ENCODE assay signal across 14 cellular contexts in the genomic region with DNA sequence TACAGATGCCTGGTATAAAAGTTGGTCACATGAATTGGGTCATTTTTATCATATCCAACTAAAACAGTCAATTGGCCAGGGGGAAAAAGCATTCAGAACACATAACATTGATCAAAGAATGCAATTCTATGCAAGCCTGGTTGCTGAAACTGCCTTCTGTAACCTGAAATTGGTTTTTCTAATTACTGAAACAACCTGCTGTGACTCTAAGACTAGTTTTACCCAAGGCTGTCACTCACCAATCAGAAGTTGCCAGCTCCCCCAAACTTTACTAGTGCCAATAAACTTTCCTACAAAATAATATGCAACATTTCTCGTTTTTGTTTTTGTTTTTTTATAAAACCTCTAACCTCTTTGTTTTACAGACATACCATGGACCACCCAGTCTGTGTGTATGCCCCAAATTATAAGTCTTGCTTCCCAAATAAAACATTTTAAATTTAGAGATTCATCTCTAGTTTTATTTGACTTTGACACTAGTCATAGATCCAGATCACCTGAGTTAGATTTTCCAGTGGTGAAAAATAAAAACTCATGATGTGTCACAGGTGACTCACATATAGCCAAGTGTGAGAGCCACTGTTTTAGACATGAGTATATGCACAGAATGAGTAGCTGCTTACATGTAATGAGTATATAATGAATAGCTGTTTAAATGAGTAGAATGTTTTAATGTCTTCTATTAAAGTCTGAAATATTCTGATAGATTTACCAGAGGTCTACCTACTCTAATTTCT.
DNase-seq lines count a peak whose midpoint lies in the region; ATAC-seq and TF ChIP-seq lines count a peak whose summit lies in the region.
"Had no signal": no experiment of that assay in that cellular context is flagged by ENCODE, and none has a peak within 500 bp of the region (broad histone marks: within the 10 kb centered on the region; RNA-seq: fewer than 3 reads in every experiment).

No MANE protein-coding gene starts in this region.

- peak overlapping the region; percentile 16; the same call in 1 of the 2 replicates for H3K9ac ChIP-seq in HCT116 (ENCODE audit: low read length)

- TF ChIP-seq RAD21 in HCT116 (IDR thresholded peaks at IDR 0.05; ENCODE audit: low read depth): 0 out of 2 replicates have a peak, but pooled peaks have one; percentile 16

- H3K27ac ChIP-seq in HCT116 (ENCODE audit: low read depth, low read length): no peak overlapping the region
- H3K27ac ChIP-seq: HL-60, suprapubic skin had no signal

- no peaks in the 10 kb centered on the region for H3K27me3 ChIP-seq in HCT116 (ENCODE audit: insufficient read depth, low read length)
- H3K27me3 ChIP-seq in MG63: no peaks in the 10 kb centered on the region
- H3K27me3 ChIP-seq: suprapubic skin had no signal

- no peak for TF ChIP-seq CTCF in HCT116 (IDR thresholded peaks at IDR 0.05 in 2 of 3, conservative IDR thresholded peaks at IDR 0.05 in 1 of 3; ENCODE audit: borderline replicate concordance in 1 of 3, insufficient read depth in 1 of 3, low read depth in 2 of 3, low read length in 2 of 3)

- H3K36me3 ChIP-seq in HCT116 (ENCODE audit: control insufficient read depth in 1 of 2, insufficient read depth in 2 of 2, low read length in 2 of 2) (no peaks in the 10 kb centered on the region), MG63 (0 out of 2 replicates have a peak, but pooled peaks cover 2% of the 10 kb centered on the region)
- H3K36me3 ChIP-seq: suprapubic skin had no signal

- H3K9me3 ChIP-seq in HCT116 (ENCODE audit: control insufficient read depth in 1 of 2, insufficient read depth in 1 of 2, low read depth in 1 of 2, low read length in 2 of 2) (no peaks in the 10 kb centered on the region), MG63 (peaks cover 11% of the 10 kb centered on the region), T-helper 17 cell (ENCODE audit: control insufficient read depth, low read length, poor library complexity, severe bottlenecking) (peaks cover 2% of the 10 kb centered on the region)

- CTCF ChIA-PET in HCT116 (lab: Charles Lee): interaction anchor here (0.9 kb wide), 1 partner anchor 15 kb away, joined by 3 read pairs; no protein-coding TSS in a partner anchor

- H3K4me1 Mint-ChIP-seq in activated naive CD8-positive, alpha-beta T cell (ENCODE audit: low read depth): peaks cover 20% of the 10 kb centered on the region
- no peaks in the 10 kb centered on the region for H3K4me1 Mint-ChIP-seq in T-helper 17 cell
- H3K4me1 Mint-ChIP-seq: mesothelial cell of epicardium had no signal

- peak overlapping the region; percentile 59 for H3K4me3 Mint-ChIP-seq in activated naive CD8-positive, alpha-beta T cell
- no peak overlapping the region for H3K4me3 Mint-ChIP-seq in T-helper 17 cell
- H3K4me3 Mint-ChIP-seq: mesothelial cell of epicardium had no signal

- H3K27ac Mint-ChIP-seq in activated naive CD8-positive, alpha-beta T cell: peak overlapping the region; percentile 99
- no peak overlapping the region for H3K27ac Mint-ChIP-seq in T-helper 17 cell
- H3K27ac Mint-ChIP-seq: mesothelial cell of epicardium had no signal

- no peak for TF ChIP-seq POLR2A in HCT116 (IDR thresholded peaks at IDR 0.05; ENCODE audit: borderline replicate concordance, extremely low read depth, insufficient read depth, insufficient read length)

- no peaks in the 10 kb centered on the region for H3K79me2 ChIP-seq in HCT116 (ENCODE audit: insufficient read depth, low read length)

- peak overlapping the region; percentile 94 for H2AFZ ChIP-seq in HCT116 (ENCODE audit: low read depth, low read length, poor library complexity, severe bottlenecking)

- H3K4me3 ChIP-seq in HCT116 (replicated peaks in 1 of 2; ENCODE audit: low read depth in 1 of 2, low read length in 2 of 2) (no peak overlapping the region), MG63 (no peak overlapping the region)
- H3K4me3 ChIP-seq: suprapubic skin had no signal

- H4K20me1 ChIP-seq in HCT116 (ENCODE audit: insufficient read depth): no peaks in the 10 kb centered on the region

- H3K36me3 Mint-ChIP-seq in activated naive CD8-positive, alpha-beta T cell: peaks cover 23% of the 10 kb centered on the region
- H3K36me3 Mint-ChIP-seq in T-helper 17 cell (ENCODE audit: low read depth): peaks cover 2% of the 10 kb centered on the region
- H3K36me3 Mint-ChIP-seq: mesothelial cell of epicardium had no signal

- peak; percentile 33 for DNase-seq in COLO829 (ENCODE audit: low spot score)
- peak; percentile 75 for DNase-seq in HCT116 (ENCODE audit: low read depth, low spot score)
- peak; percentile 36 for DNase-seq in glomerular visceral epithelial cell (ENCODE audit: extremely low spot score)
- DNase-seq in NCI-H345 (lab: John Stamatoyannopoulos, UW): no peak
- no peak for DNase-seq in MG63
- DNase-seq in T-helper 17 cell: no peak
- DNase-seq: amygdala, NCI-H1417, NCI-H526 treated with DMSO at 0.1 percent for 48 hours had no signal

- no peaks in the 10 kb centered on the region for H3K9me2 ChIP-seq in HCT116 (ENCODE audit: insufficient read depth)

- BruUV-seq in HCT116 (replicated peaks; lab: Mats Ljungman, UMichigan): no TSS peak

- peak overlapping the region; percentile 56 for H3K4me2 ChIP-seq in HCT116 (ENCODE audit: low read length)

- ATAC-seq in HCT116 (peak; percentile 67), HG03139 (IDR thresholded peaks at IDR 0.05; ENCODE audit: unreplicated experiment) (no peak), T-helper 17 cell (no peak)

- POLR2A ChIA-PET in HCT116 (lab: Charles Lee): no interaction called here

- RAD21 ChIA-PET in HCT116 (lab: Charles Lee; ENCODE audit: low non-redundant PET in 1 of 2, low total read pairs in 2 of 2, uncharacterized antibody in 2 of 2, unreplicated experiment in 2 of 2): no interaction called here

- H3K4me1 ChIP-seq in HCT116 (ENCODE audit: control insufficient read depth in 1 of 2, insufficient read depth in 2 of 2, low read length in 2 of 2): peaks cover 3 to 28% of the 10 kb centered on the region in 2 experiments; a peak in 3 of 4 replicates

- H3K27me3 Mint-ChIP-seq in activated naive CD8-positive, alpha-beta T cell: no peaks in the 10 kb centered on the region
- peaks cover 17% of the 10 kb centered on the region for H3K27me3 Mint-ChIP-seq in T-helper 17 cell

- intact Hi-C loops in HCT116 (cut with micrococcal nuclease): no loop called here

- H3K9me3 Mint-ChIP-seq in activated naive CD8-positive, alpha-beta T cell (ENCODE audit: low read depth): peaks cover 26% of the 10 kb centered on the region

TF ChIP-seq in HCT116, 20 proteins besides CTCF, POLR2A, EP300 and RAD21:
- peak; percentile 28; the same call in 1 of the 2 replicates for TF ChIP-seq CEBPB (IDR thresholded peaks at IDR 0.05; ENCODE audit: low read depth)
- TF ChIP-seq SIN3A (IDR thresholded peaks at IDR 0.05; ENCODE audit: low read depth): no peak
- peak; percentile 80 for TF ChIP-seq SP1 (IDR thresholded peaks at IDR 0.05; ENCODE audit: low read depth)
- TF ChIP-seq EZH2phosphoT487 (IDR thresholded peaks at IDR 0.05; ENCODE audit: borderline replicate concordance): no peak
- peak; percentile 52; the same call in 1 of the 2 replicates for TF ChIP-seq EGR1 (IDR thresholded peaks at IDR 0.05; ENCODE audit: low read depth)
- TF ChIP-seq, protein P1, sequence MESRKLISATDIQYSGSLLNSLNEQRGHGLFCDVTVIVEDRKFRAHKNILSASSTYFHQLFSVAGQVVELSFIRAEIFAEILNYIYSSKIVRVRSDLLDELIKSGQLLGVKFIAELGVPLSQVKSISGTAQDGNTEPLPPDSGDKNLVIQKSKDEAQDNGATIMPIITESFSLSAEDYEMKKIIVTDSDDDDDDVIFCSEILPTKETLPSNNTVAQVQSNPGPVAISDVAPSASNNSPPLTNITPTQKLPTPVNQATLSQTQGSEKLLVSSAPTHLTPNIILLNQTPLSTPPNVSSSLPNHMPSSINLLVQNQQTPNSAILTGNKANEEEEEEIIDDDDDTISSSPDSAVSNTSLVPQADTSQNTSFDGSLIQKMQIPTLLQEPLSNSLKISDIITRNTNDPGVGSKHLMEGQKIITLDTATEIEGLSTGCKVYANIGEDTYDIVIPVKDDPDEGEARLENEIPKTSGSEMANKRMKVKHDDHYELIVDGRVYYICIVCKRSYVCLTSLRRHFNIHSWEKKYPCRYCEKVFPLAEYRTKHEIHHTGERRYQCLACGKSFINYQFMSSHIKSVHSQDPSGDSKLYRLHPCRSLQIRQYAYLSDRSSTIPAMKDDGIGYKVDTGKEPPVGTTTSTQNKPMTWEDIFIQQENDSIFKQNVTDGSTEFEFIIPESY (IDR thresholded peaks at IDR 0.05; ENCODE audit: extremely low read depth, insufficient replicate concordance, low read length): no peak
- TF ChIP-seq TCF7L2 (IDR thresholded peaks at IDR 0.05; ENCODE audit: borderline replicate concordance, extremely low read depth, insufficient read depth, insufficient read length): no peak
- TF ChIP-seq SRF (IDR thresholded peaks at IDR 0.05; ENCODE audit: low read depth): peak; percentile 76
- peak; percentile 99 for TF ChIP-seq FOSL1 (IDR thresholded peaks at IDR 0.05; ENCODE audit: low read depth)
- peak; percentile 90 for TF ChIP-seq JUND (IDR thresholded peaks at IDR 0.05)
- TF ChIP-seq, protein P2, sequence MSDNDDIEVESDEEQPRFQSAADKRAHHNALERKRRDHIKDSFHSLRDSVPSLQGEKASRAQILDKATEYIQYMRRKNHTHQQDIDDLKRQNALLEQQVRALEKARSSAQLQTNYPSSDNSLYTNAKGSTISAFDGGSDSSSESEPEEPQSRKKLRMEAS (IDR thresholded peaks at IDR 0.05): no peak

Comparison
In these comparisons a context has a peak if more than half of its experiments do, and no peak if none do; other contexts are left out.
1. DNase-seq: peak in COLO829 (single experiment), HCT116 (single experiment) and glomerular visceral epithelial cell (single experiment); none in NCI-H345 (single experiment), MG63 (single experiment) and T-helper 17 cell (0 of 3).